In genomic region chr14:32588448-32589320, GRCh38 we compare ENCODE assay signal across 7 cellular contexts.
DNase-seq lines count a peak whose midpoint lies in the region; ATAC-seq and TF ChIP-seq lines count a peak whose summit lies in the region.

No MANE protein-coding gene starts in this region.

- no peak overlapping the region for H3K27ac ChIP-seq in WERI-Rb-1

- no peak overlapping the region for H3K4me3 Mint-ChIP-seq in stimulated activated memory B cell treated with anti-CD40 and anti-IgM and Interleukin-4, amounts not matched to agents 10 μg/mL and 1 μg/mL and 100 μg/mL, for 72 hours

- H3K4me1 Mint-ChIP-seq in stimulated activated memory B cell treated with anti-CD40 and anti-IgM and Interleukin-4, amounts not matched to agents 10 μg/mL and 1 μg/mL and 100 μg/mL, for 72 hours = no peaks in the 10 kb centered on the region

- H3K4me3 ChIP-seq in WERI-Rb-1 (ENCODE audit: low read depth, low read length) = no peak overlapping the region

- peaks cover 6% of the 10 kb centered on the region for H3K9me3 Mint-ChIP-seq in stimulated activated memory B cell treated with anti-CD40 and anti-IgM and Interleukin-4, amounts not matched to agents 10 μg/mL and 1 μg/mL and 100 μg/mL, for 72 hours

- H3K36me3 ChIP-seq in WERI-Rb-1 = no peaks in the 10 kb centered on the region

- ATAC-seq in HG03354 (IDR thresholded peaks at IDR 0.05; ENCODE audit: poor library complexity, severe bottlenecking, unreplicated experiment) (peak; percentile 56), HG03460 (IDR thresholded peaks at IDR 0.05; ENCODE audit: unreplicated experiment) (no peak)
- ATAC-seq in stimulated activated memory B cell treated with anti-CD40 and anti-IgM and Interleukin-4, amounts not matched to agents 10 μg/mL and 1 μg/mL and 100 μg/mL, for 72 hours = no peak

- no peaks in the 10 kb centered on the region for H3K36me3 Mint-ChIP-seq in stimulated activated memory B cell treated with anti-CD40 and anti-IgM and Interleukin-4, amounts not matched to agents 10 μg/mL and 1 μg/mL and 100 μg/mL, for 72 hours

- in situ Hi-C loops in GM13976 (cut with MboI; ENCODE audit: low sequenced_read_pairs, unreplicated experiment) = no loop called here

- DNase-seq in GM13976 (ENCODE audit: low spot score) (peak; percentile 39), WERI-Rb-1 (peak; percentile 16), kidney tubule cell (ENCODE audit: low spot score) (peak; percentile 64), epidermal melanocyte (ENCODE audit: insufficient read length, low spot score) (no peak)

- TF ChIP-seq CTCF in GM13976 (IDR thresholded peaks at IDR 0.05; ENCODE audit: borderline replicate concordance, control extremely low read depth, extremely low read depth, insufficient read depth, missing control alignments) (peak; percentile 73), WERI-Rb-1 (IDR thresholded peaks at IDR 0.05; ENCODE audit: low read depth, low read length) (peak; percentile 51)

- H3K27ac Mint-ChIP-seq in stimulated activated memory B cell treated with anti-CD40 and anti-IgM and Interleukin-4, amounts not matched to agents 10 μg/mL and 1 μg/mL and 100 μg/mL, for 72 hours = no peak overlapping the region

- H3K27me3 Mint-ChIP-seq in stimulated activated memory B cell treated with anti-CD40 and anti-IgM and Interleukin-4, amounts not matched to agents 10 μg/mL and 1 μg/mL and 100 μg/mL, for 72 hours = no peaks in the 10 kb centered on the region

- no peaks in the 10 kb centered on the region for H3K27me3 ChIP-seq in WERI-Rb-1 (ENCODE audit: insufficient read depth, low read depth, severe bottlenecking)

- H3K9me3 ChIP-seq in WERI-Rb-1 (ENCODE audit: severe bottlenecking) = no peaks in the 10 kb centered on the region
